17 cellular contexts compared by ENCODE assay signal in genomic region chr2:203685789-203686433, GRCh38. TPM values are rescaled to one million over a fixed set of nuclear protein-coding genes. Genes with fewer than 3 reads are reported as not detected.
DNase-seq lines count a peak whose midpoint lies in the region; ATAC-seq and TF ChIP-seq lines count a peak whose summit lies in the region.
"Had no signal": no experiment of that assay in that cellular context is flagged by ENCODE, and none has a peak within 500 bp of the region (broad histone marks: within the 10 kb centered on the region; RNA-seq: fewer than 3 reads in every experiment).

No MANE protein-coding gene starts in this region.

- no peaks in the 10 kb centered on the region for H3K27me3 Mint-ChIP-seq in activated T-cell treated with anti-CD3 and anti-CD28 coated beads, Interleukin-2, amount 50 U/mL, for 24 hours
- peaks cover 22 to 29% of the 10 kb centered on the region in 2 donors for H3K27me3 Mint-ChIP-seq in natural killer cell treated with Interleukin-12 subunit alpha and Interleukin-12 subunit beta and Interleukin-15 and Interleukin-18, amount 100 ng/mL, for 72 hours
- no peaks in the 10 kb centered on the region for H3K27me3 Mint-ChIP-seq in effector memory CD8-positive, alpha-beta T cell
- H3K27me3 Mint-ChIP-seq: T-cell had no signal

- H3K27ac ChIP-seq in RWPE2 (ENCODE audit: poor library complexity, severe bottlenecking) (peak overlapping the region; percentile 85), foreskin keratinocyte (peak overlapping the region; percentile 90), skin epidermis (peak overlapping the region in 18 of 21 experiments; percentile 9 to 92 (median 59))
- H3K27ac ChIP-seq: neutrophil had no signal

- H3K9me3 ChIP-seq in RWPE2 (ENCODE audit: severe bottlenecking): no peaks in the 10 kb centered on the region
- H3K9me3 ChIP-seq: neutrophil, transverse colon had no signal

- H3K27me3 ChIP-seq in RWPE2 (ENCODE audit: insufficient read depth, poor library complexity, severe bottlenecking): no peaks in the 10 kb centered on the region
- H3K27me3 ChIP-seq in foreskin keratinocyte: no peaks in the 10 kb centered on the region
- H3K27me3 ChIP-seq: neutrophil, transverse colon had no signal

- no peak overlapping the region for H3K27ac Mint-ChIP-seq in activated T-cell treated with anti-CD3 and anti-CD28 coated beads, Interleukin-2, amount 50 U/mL, for 24 hours
- H3K27ac Mint-ChIP-seq in natural killer cell treated with Interleukin-12 subunit alpha and Interleukin-12 subunit beta and Interleukin-15 and Interleukin-18, amount 100 ng/mL, for 72 hours: no peak overlapping the region
- H3K27ac Mint-ChIP-seq in effector memory CD8-positive, alpha-beta T cell: no peak overlapping the region
- H3K27ac Mint-ChIP-seq: activated naive CD4-positive, alpha-beta T cell treated with anti-CD3 and anti-CD28 coated beads, Interleukin-2, amount 50 U/mL, for 72 hours; T-cell had no signal

- H3K4me1 ChIP-seq in RWPE2 (ENCODE audit: insufficient read depth, poor library complexity, severe bottlenecking): peaks cover 61% of the 10 kb centered on the region
- peaks cover 41% of the 10 kb centered on the region for H3K4me1 ChIP-seq in foreskin keratinocyte

- no peaks in the 10 kb centered on the region for H3K36me3 ChIP-seq in RWPE2 (ENCODE audit: low read depth)
- H3K36me3 ChIP-seq: neutrophil, transverse colon had no signal

- no peaks in the 10 kb centered on the region for H3K9me3 Mint-ChIP-seq in activated T-cell treated with anti-CD3 and anti-CD28 coated beads, Interleukin-2, amount 50 U/mL, for 24 hours
- H3K9me3 Mint-ChIP-seq in natural killer cell treated with Interleukin-12 subunit alpha and Interleukin-12 subunit beta and Interleukin-15 and Interleukin-18, amount 100 ng/mL, for 72 hours: no peaks in the 10 kb centered on the region
- H3K9me3 Mint-ChIP-seq in effector memory CD8-positive, alpha-beta T cell: no peaks in the 10 kb centered on the region
- H3K9me3 Mint-ChIP-seq: activated naive CD4-positive, alpha-beta T cell treated with anti-CD3 and anti-CD28 coated beads, Interleukin-2, amount 50 U/mL, for 72 hours; T-cell had no signal

- no peak for ATAC-seq in RWPE2 (ENCODE audit: low read depth)
- no peak for ATAC-seq in foreskin keratinocyte
- ATAC-seq in natural killer cell treated with Interleukin-12 subunit alpha and Interleukin-12 subunit beta and Interleukin-15 and Interleukin-18, amount 100 ng/mL, for 72 hours: no peak
- ATAC-seq in effector memory CD8-positive, alpha-beta T cell (replicated peaks): no peak
- ATAC-seq: activated naive CD4-positive, alpha-beta T cell treated with anti-CD3 and anti-CD28 coated beads, Interleukin-2, amount 50 U/mL, for 72 hours; T-cell had no signal

- no peaks in the 10 kb centered on the region for H3K36me3 Mint-ChIP-seq in activated T-cell treated with anti-CD3 and anti-CD28 coated beads, Interleukin-2, amount 50 U/mL, for 24 hours (ENCODE audit: low read depth)
- no peaks in the 10 kb centered on the region for H3K36me3 Mint-ChIP-seq in natural killer cell treated with Interleukin-12 subunit alpha and Interleukin-12 subunit beta and Interleukin-15 and Interleukin-18, amount 100 ng/mL, for 72 hours
- H3K36me3 Mint-ChIP-seq in effector memory CD8-positive, alpha-beta T cell (ENCODE audit: insufficient read depth): no peaks in the 10 kb centered on the region
- H3K36me3 Mint-ChIP-seq: activated naive CD4-positive, alpha-beta T cell treated with anti-CD3 and anti-CD28 coated beads, Interleukin-2, amount 50 U/mL, for 72 hours had no signal

- peak; percentile 62 for DNase-seq in ELR (ENCODE audit: low read depth)
- no peak for DNase-seq in RWPE2 (ENCODE audit: low spot score)
- DNase-seq in foreskin keratinocyte: peak in 1 of 2 donors; percentile 31
- no peak for DNase-seq in activated T-cell treated with anti-CD3 and anti-CD28 coated beads, Interleukin-2, amount 50 U/mL, for 24 hours
- no peak for DNase-seq in natural killer cell treated with Interleukin-12 subunit alpha and Interleukin-12 subunit beta and Interleukin-15 and Interleukin-18, amount 100 ng/mL, for 72 hours (ENCODE audit: low spot score)
- DNase-seq in effector memory CD8-positive, alpha-beta T cell: no peak
- no peak for DNase-seq in ecto neural progenitor cell (ENCODE audit: low spot score)
- DNase-seq: activated CD4-positive, CD25-positive, alpha-beta regulatory T cell; cerebellar nuclear complex; DND-41; NCI-H2081 treated with DMSO at 0.1 percent for 48 hours; T-cell; transverse colon had no signal

- no peak overlapping the region for H3K4me3 Mint-ChIP-seq in activated T-cell treated with anti-CD3 and anti-CD28 coated beads, Interleukin-2, amount 50 U/mL, for 24 hours
- H3K4me3 Mint-ChIP-seq in natural killer cell treated with Interleukin-12 subunit alpha and Interleukin-12 subunit beta and Interleukin-15 and Interleukin-18, amount 100 ng/mL, for 72 hours: no peak overlapping the region
- no peak overlapping the region for H3K4me3 Mint-ChIP-seq in effector memory CD8-positive, alpha-beta T cell
- H3K4me3 Mint-ChIP-seq: T-cell had no signal

- H3K4me3 ChIP-seq in RWPE2 (ENCODE audit: severe bottlenecking) (no peak overlapping the region), skin epidermis (no peak overlapping the region)
- H3K4me3 ChIP-seq: transverse colon had no signal

- peaks cover 41% of the 10 kb centered on the region for H3K4me1 Mint-ChIP-seq in activated T-cell treated with anti-CD3 and anti-CD28 coated beads, Interleukin-2, amount 50 U/mL, for 24 hours (ENCODE audit: low read depth)
- H3K4me1 Mint-ChIP-seq in natural killer cell treated with Interleukin-12 subunit alpha and Interleukin-12 subunit beta and Interleukin-15 and Interleukin-18, amount 100 ng/mL, for 72 hours (ENCODE audit: low read depth in 2 of 2): peaks cover 20 to 23% of the 10 kb centered on the region in 2 donors
- H3K4me1 Mint-ChIP-seq in effector memory CD8-positive, alpha-beta T cell (ENCODE audit: low read depth in 2 of 2): peaks cover 12 to 21% of the 10 kb centered on the region in 2 donors

- TF ChIP-seq CTCF in RWPE2 (IDR thresholded peaks at IDR 0.05; ENCODE audit: poor library complexity, severe bottlenecking) (no peak), foreskin keratinocyte (conservative IDR thresholded peaks at IDR 0.05) (no peak)

RNA-seq across cellular contexts. Expression of gene CD28, which starts 20.5 kb away (rescaled TPM):
- not detected in 2 replicates for total RNA-seq in foreskin keratinocyte
- polyA plus RNA-seq in foreskin keratinocyte: not detected in 2 replicates
- total RNA-seq in natural killer cell treated with Interleukin-12 subunit alpha and Interleukin-12 subunit beta and Interleukin-15 and Interleukin-18, amount 100 ng/mL, for 72 hours: 1 to 10 TPM; 2.5 to 3.2 TPM
- polyA plus RNA-seq: BJ had no signal
